In the genomic region with DNA sequence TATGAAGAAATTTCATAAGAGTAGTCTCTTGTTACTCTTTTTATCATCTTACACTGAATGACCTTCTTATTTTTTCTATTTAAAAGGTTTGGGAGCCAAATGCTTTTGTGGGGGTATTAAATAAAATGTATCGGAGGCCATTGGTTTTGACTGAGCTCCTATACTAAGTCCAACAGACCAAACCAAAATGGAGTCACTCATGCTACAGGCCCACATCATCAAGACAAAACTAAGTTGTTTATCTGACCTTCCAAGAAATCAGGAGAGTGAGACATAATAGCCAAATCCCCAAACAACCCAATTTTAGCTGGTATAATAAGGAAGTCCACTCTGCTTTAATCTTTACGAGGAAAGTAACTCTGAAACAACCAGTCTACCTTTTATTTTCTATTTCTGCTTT, we compare ENCODE assay signal across 21 cellular contexts. TPM values are rescaled to one million over a fixed set of nuclear protein-coding genes. Genes with fewer than 3 reads are reported as not detected.
"Had no signal": no experiment of that assay in that cellular context is flagged by ENCODE, and none has a peak within 500 bp of the region (broad histone marks: within the 10 kb centered on the region; RNA-seq: fewer than 3 reads in every experiment).

No MANE protein-coding gene starts in this region.

- DNase-seq: activated CD4-positive, CD25-positive, alpha-beta regulatory T cell; activated CD8-positive, alpha-beta memory T cell treated with anti-CD3 and anti-CD28 coated beads, Interleukin-2, amount 10 ng/mL, durations not matched to agents 7 days and 5 days; activated naive CD4-positive, alpha-beta T cell treated with anti-CD3 and anti-CD28 coated beads, Interleukin-2, amount 50 U/mL, for 16 hours; activated T-cell treated with anti-CD3 and anti-CD28 coated beads, Interleukin-2, amount 50 U/mL, for 4 hours; amniotic stem cell; MM.1S; NCI-H1105; NCI-H1436; NCI-H1694 treated with DMSO at 0.1 percent for 48 hours; NCI-H2029 treated with DMSO at 0.1 percent for 48 hours; NCI-H510A treated with DMSO at 0.1 percent for 48 hours; NCI-H69; NK-92 treated with Interleukin-12 subunit alpha and Interleukin-12 subunit beta, amount 100 ng/mL, for 24 hours; PC-9; SHP77 treated with DMSO at 0.1 percent for 48 hours; T-helper 1 cell had no signal

- H3K4me3 ChIP-seq: ascending aorta, PC-9 had no signal

- H3K4me1 ChIP-seq: ascending aorta had no signal

- H3K4me1 Mint-ChIP-seq: brain; central memory CD8-positive, alpha-beta T cell had no signal

- H3K27me3 ChIP-seq: ascending aorta had no signal

- H3K27me3 Mint-ChIP-seq: activated CD8-positive, alpha-beta memory T cell treated with anti-CD3 and anti-CD28 coated beads, Interleukin-2, amount 10 ng/mL, durations not matched to agents 7 days and 5 days; brain; central memory CD8-positive, alpha-beta T cell had no signal

- H3K27ac ChIP-seq: ascending aorta, PC-9, VCaP had no signal

- H3K9me3 Mint-ChIP-seq: activated T-cell treated with anti-CD3 and anti-CD28 coated beads, Interleukin-2, amount 50 U/mL, for 4 hours; brain; central memory CD8-positive, alpha-beta T cell had no signal

- H3K36me3 Mint-ChIP-seq: activated CD8-positive, alpha-beta memory T cell treated with anti-CD3 and anti-CD28 coated beads, Interleukin-2, amount 10 ng/mL, durations not matched to agents 7 days and 5 days; brain had no signal

- H3K36me3 ChIP-seq: ascending aorta had no signal

- ATAC-seq: activated CD8-positive, alpha-beta memory T cell treated with anti-CD3 and anti-CD28 coated beads, Interleukin-2, amount 10 ng/mL, durations not matched to agents 7 days and 5 days; activated T-cell treated with anti-CD3 and anti-CD28 coated beads, Interleukin-2, amount 50 U/mL, for 4 hours had no signal

- H3K4me3 Mint-ChIP-seq: activated CD8-positive, alpha-beta memory T cell treated with anti-CD3 and anti-CD28 coated beads, Interleukin-2, amount 10 ng/mL, durations not matched to agents 7 days and 5 days; activated T-cell treated with anti-CD3 and anti-CD28 coated beads, Interleukin-2, amount 50 U/mL, for 4 hours; brain; central memory CD8-positive, alpha-beta T cell had no signal

- H3K9me3 ChIP-seq: ascending aorta had no signal

- H3K27ac Mint-ChIP-seq: activated CD8-positive, alpha-beta memory T cell treated with anti-CD3 and anti-CD28 coated beads, Interleukin-2, amount 10 ng/mL, durations not matched to agents 7 days and 5 days; brain had no signal

RNA-seq across cellular contexts. Expression of gene ALOX12, which starts 48.1 kb away (rescaled TPM):
- total RNA-seq: activated CD8-positive, alpha-beta memory T cell treated with anti-CD3 and anti-CD28 coated beads, Interleukin-2, amount 10 ng/mL, durations not matched to agents 7 days and 5 days; activated T-cell treated with anti-CD3 and anti-CD28 coated beads, Interleukin-2, amount 50 U/mL, for 4 hours; ascending aorta; PC-9; T-helper 2 cell treated with Interferon-gamma antibody and Interleukin-4, amounts not matched to agents 100 ng/mL and 5 ng/mL, for 36 hours had no signal
